Comparison of ENCODE assay signal across 1 cellular context in the genomic region with DNA sequence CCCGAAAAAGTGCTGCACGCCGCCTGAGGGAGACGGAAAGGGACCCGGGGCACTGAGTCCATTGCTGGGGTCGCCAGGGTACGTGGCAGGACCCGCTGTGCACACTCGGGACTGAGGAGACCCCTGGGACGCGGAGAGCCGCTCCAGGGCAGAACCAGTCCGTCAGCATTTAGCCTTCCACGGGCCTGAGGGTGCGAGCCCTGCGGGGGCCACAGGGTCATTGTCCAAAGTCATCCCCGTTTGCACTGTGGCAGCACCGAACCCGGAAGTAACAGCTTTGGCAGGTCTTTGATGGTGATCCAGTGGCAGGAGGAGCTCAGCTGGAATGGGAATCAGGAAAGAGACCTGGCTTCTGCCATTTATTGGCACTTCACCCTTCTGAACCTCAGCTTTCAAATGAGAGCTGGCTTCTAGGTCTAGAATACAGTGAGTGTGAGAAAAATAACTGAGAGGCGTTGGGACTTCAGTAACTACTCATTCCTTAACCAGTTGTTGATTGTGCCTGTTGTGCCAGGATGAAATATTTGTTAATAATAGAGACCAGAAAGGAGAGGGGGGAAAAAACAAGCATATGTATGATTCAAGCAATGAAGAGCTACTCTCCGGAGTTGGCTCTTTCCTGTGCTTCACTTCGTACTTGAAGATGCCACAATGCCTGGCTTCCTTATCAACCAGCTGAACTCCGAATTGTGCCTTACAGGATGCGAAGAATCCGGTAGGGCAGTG.
TF ChIP-seq lines count a peak whose summit lies in the region.

No MANE protein-coding gene starts in this region.

TF ChIP-seq in H1, 55 proteins besides CTCF, POLR2A, EP300 and RAD21:
- TF ChIP-seq HDAC2 (IDR thresholded peaks at IDR 0.05; ENCODE audit: borderline replicate concordance in 1 of 2, low read depth in 2 of 2, low read length in 2 of 2) (0 out of 4 replicates have a peak, but pooled peaks of 1 of the 2 experiments have one; percentile 5), SAP30 (IDR thresholded peaks at IDR 0.05; ENCODE audit: insufficient read depth, insufficient replicate concordance, low read length) (peak; percentile 86), SIN3A (conservative IDR thresholded peaks at IDR 0.05 in 1 of 2, IDR thresholded peaks at IDR 0.05 in 1 of 2; ENCODE audit: low read depth in 1 of 2, low read length in 2 of 2) (peak; percentile 67 to 85; a peak in 3 of 4 replicates), SP4 (IDR thresholded peaks at IDR 0.05; ENCODE audit: low read length) (no peak), KDM4A (IDR thresholded peaks at IDR 0.05; ENCODE audit: low read depth, low read length, severe bottlenecking) (peak; percentile 6), BCL11A (IDR thresholded peaks at IDR 0.05; ENCODE audit: low read depth in 2 of 2, low read length in 2 of 2) (no peak)
